18 cellular contexts compared by ENCODE assay signal in the genomic region with DNA sequence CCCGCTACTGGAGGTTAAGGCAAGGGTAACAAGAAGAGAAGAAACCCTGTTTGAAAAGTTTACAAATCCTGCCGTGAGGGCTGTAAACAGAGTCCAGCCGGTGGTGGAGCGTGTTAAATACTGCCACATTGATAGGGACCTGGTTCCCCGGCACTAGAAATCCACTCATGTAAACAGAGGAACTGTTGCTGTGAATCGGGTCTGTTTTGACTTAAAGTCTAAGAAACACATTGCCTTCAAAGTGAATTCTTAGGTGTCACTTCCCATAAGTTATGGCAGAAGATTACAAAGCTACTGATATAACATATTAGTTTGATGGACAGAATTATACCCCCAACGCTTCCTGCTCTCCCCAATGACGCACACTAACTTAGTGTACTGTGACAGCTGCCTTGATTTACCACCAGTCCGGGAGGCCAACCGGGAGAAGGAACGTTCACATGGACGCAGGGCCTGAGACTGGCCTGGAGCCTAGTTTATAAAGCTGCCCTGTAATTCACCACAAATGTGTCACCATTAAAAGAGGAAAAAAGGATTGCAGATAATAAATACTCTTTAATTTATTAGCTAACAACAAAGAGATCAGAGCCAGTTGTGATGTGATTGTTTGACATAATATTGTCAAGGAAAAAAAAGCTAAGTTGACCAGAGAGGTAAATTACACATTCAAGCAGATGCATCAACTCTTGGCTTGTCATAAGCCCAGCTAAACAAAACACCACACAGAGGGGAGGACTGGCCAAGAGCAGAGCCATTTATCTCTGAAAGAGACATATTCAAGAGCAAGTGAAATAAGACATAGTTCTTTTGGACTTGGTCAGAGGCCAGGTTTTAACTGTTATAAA.
DNase-seq lines count a peak whose midpoint lies in the region; ATAC-seq, FAIRE-seq and TF ChIP-seq lines count a peak whose summit lies in the region.
"Had no signal": no experiment of that assay in that cellular context is flagged by ENCODE, and none has a peak within 500 bp of the region (broad histone marks: within the 10 kb centered on the region; RNA-seq: fewer than 3 reads in every experiment).

No MANE protein-coding gene starts in this region.

- no peak overlapping the region for H3K4me3 ChIP-seq in mesendoderm (ENCODE audit: low read length)
- no peak overlapping the region for H3K4me3 ChIP-seq in upper lobe of right lung
- H3K4me3 ChIP-seq in HAP-1, result no peak overlapping the region
- H3K4me3 ChIP-seq: coronary artery, MG63, thoracic aorta had no signal

- ATAC-seq in upper lobe of right lung, result peak; percentile 77
- no peak for ATAC-seq in GM19455 (IDR thresholded peaks at IDR 0.05; ENCODE audit: unreplicated experiment)
- ATAC-seq: activated CD8-positive, alpha-beta T cell treated with anti-CD3 and anti-CD28 coated beads for 36 hours; Panc1 had no signal

- H2AK5ac ChIP-seq in mesendoderm (ENCODE audit: low read length), result no peak overlapping the region

- no peak overlapping the region for H2BK120ac ChIP-seq in mesendoderm (ENCODE audit: low read depth, low read length)

- no peak overlapping the region for H3K9ac ChIP-seq in mesendoderm (ENCODE audit: low read length)

- H4K5ac ChIP-seq in mesendoderm (ENCODE audit: low read length), result no peak overlapping the region

- intact Hi-C loops in upper lobe of right lung (cut with DNase I), result no loop called here

- peak overlapping the region; percentile 21 for H2BK15ac ChIP-seq in mesendoderm (replicated peaks; ENCODE audit: low read depth)

- peak; percentile 98 for FAIRE-seq in endometrium (lab: Jason Lieb, UNC)
- FAIRE-seq: GM18507 had no signal

- H3K4ac ChIP-seq in mesendoderm (ENCODE audit: low read depth, low read length), result no peak overlapping the region

- DNase-seq in DMS 273 treated with DMSO at 0.1 percent for 48 hours (lab: John Stamatoyannopoulos, UW), result peak; percentile 4
- no peak for DNase-seq in DMS 273 (lab: John Stamatoyannopoulos, UW; ENCODE audit: unreplicated experiment)
- DNase-seq in mesendoderm, result no peak
- DNase-seq in upper lobe of right lung, result peak; percentile 65
- DNase-seq in RKO (ENCODE audit: low spot score), result no peak
- no peak for DNase-seq in HAP-1 (ENCODE audit: low spot score in 2 of 2)
- DNase-seq: activated CD8-positive, alpha-beta T cell treated with anti-CD3 and anti-CD28 coated beads for 36 hours; DND-41; MG63; T1000 had no signal

- H3K56ac ChIP-seq in mesendoderm (ENCODE audit: low read length), result no peak overlapping the region

- no CpG with 5 or more reads among the region's 12 CpGs for WGBS in mesendoderm (ENCODE audit: extremely low coverage, insufficient coverage, low lambda C conversion rate)

- H4K8ac ChIP-seq in mesendoderm (ENCODE audit: low read depth, low read length), result no peak overlapping the region

- no peak overlapping the region for H3K23ac ChIP-seq in mesendoderm (ENCODE audit: low read length)

- H3K79me1 ChIP-seq in mesendoderm (ENCODE audit: low read length), result no peaks in the 10 kb centered on the region

- no peak overlapping the region for H2BK5ac ChIP-seq in mesendoderm (ENCODE audit: low read length)

- no peaks in the 10 kb centered on the region for H3K9me3 ChIP-seq in upper lobe of right lung
- H3K9me3 ChIP-seq in HAP-1, result no peaks in the 10 kb centered on the region
- H3K9me3 ChIP-seq: MG63, thoracic aorta had no signal

- in situ Hi-C loops in HAP-1 (cut with MboI; ENCODE audit: low sequenced_read_pairs), result no loop called here

- H3K27me3 ChIP-seq in mesendoderm (ENCODE audit: insufficient read depth, low read length, poor library complexity) (no peaks in the 10 kb centered on the region), upper lobe of right lung (no peaks in the 10 kb centered on the region), HAP-1 (ENCODE audit: low read depth) (no peaks in the 10 kb centered on the region)
- H3K27me3 ChIP-seq: MG63 had no signal

- H3K4me1 ChIP-seq in mesendoderm (ENCODE audit: control insufficient read depth, low read depth, low read length), result no peaks in the 10 kb centered on the region
- H3K4me1 ChIP-seq in upper lobe of right lung, result no peaks in the 10 kb centered on the region
- H3K4me1 ChIP-seq in HAP-1, result no peaks in the 10 kb centered on the region

- H3K18ac ChIP-seq in mesendoderm (ENCODE audit: low read length), result no peak overlapping the region

- H3K36me3 ChIP-seq in mesendoderm (ENCODE audit: control insufficient read depth, insufficient read depth, low read length) (no peaks in the 10 kb centered on the region), upper lobe of right lung (no peaks in the 10 kb centered on the region), HAP-1 (replicated peaks) (no peaks in the 10 kb centered on the region)
- H3K36me3 ChIP-seq: MG63, thoracic aorta had no signal

- H3K27ac ChIP-seq in mesendoderm (ENCODE audit: low read depth, low read length), result no peak overlapping the region
- H3K27ac ChIP-seq in upper lobe of right lung, result peak overlapping the region; percentile 51
- H3K27ac ChIP-seq: 22Rv1, coronary artery, HL-60, thoracic aorta had no signal

- no peaks in the 10 kb centered on the region for H3K79me2 ChIP-seq in mesendoderm (ENCODE audit: control insufficient read depth, insufficient read depth, low read length)

- no peak overlapping the region for H3K4me2 ChIP-seq in mesendoderm (ENCODE audit: low read length)

- no peak for TF ChIP-seq CTCF in upper lobe of right lung (IDR thresholded peaks at IDR 0.05)

Comparison
In these comparisons a context has a peak if more than half of its experiments do, and no peak if none do; other contexts are left out.
1. DNase-seq: peak in DMS 273 treated with DMSO at 0.1 percent for 48 hours (single experiment) and upper lobe of right lung (single experiment); none in DMS 273 (single experiment), mesendoderm (single experiment), RKO (single experiment) and HAP-1 (0 of 2).